ENCODE assay signal across 1 cellular context in genomic region chr9:37027582-37028424, GRCh38.
TF ChIP-seq lines count a peak whose summit lies in the region.

No MANE protein-coding gene starts in this region.

TF ChIP-seq in HepG2, 621 proteins besides CTCF, POLR2A, EP300 and RAD21 (continued from another document):
- TF ChIP-seq ZBTB39 (CRISPR knock-in tag; IDR thresholded peaks at IDR 0.05) (peak; percentile 79; the same call in 1 of the 2 replicates), PHB2 (IDR thresholded peaks at IDR 0.05; ENCODE audit: partially characterized antibody) (no peak), ZNF792 (CRISPR knock-in tag; IDR thresholded peaks at IDR 0.05) (peak; percentile 95), IKZF4 (CRISPR knock-in tag; IDR thresholded peaks at IDR 0.05; ENCODE audit: borderline replicate concordance, low read depth, not compliant biosample characterization) (peak; percentile 98), ZNF138 (CRISPR knock-in tag; IDR thresholded peaks at IDR 0.05; ENCODE audit: low read depth) (peak; percentile 88; the same call in 1 of the 2 replicates), DNMT3B (CRISPR knock-in tag; conservative IDR thresholded peaks at IDR 0.05) (peak; percentile 90; the same call in 1 of the 2 replicates), ZBTB37 (CRISPR knock-in tag; IDR thresholded peaks at IDR 0.05) (no peak), ZNF761 (CRISPR knock-in tag; conservative IDR thresholded peaks at IDR 0.05) (0 out of 2 replicates have a peak, but pooled peaks have one; percentile 45), ZNF160 (CRISPR knock-in tag; IDR thresholded peaks at IDR 0.05) (peak; percentile 97), FOSL1 (CRISPR knock-in tag; IDR thresholded peaks at IDR 0.05; ENCODE audit: borderline replicate concordance) (0 out of 2 replicates have a peak, but pooled peaks have one; percentile 8), MXD4 (CRISPR knock-in tag; IDR thresholded peaks at IDR 0.05) (peak; percentile 96), MED8 (CRISPR knock-in tag; IDR thresholded peaks at IDR 0.05; ENCODE audit: insufficient replicate concordance) (no peak), NFE2L2 (IDR thresholded peaks at IDR 0.05; ENCODE audit: low read length) (no peak), ZNF251 (CRISPR knock-in tag; IDR thresholded peaks at IDR 0.05) (peak; percentile 80; the same call in 1 of the 2 replicates), TOE1 (CRISPR knock-in tag; IDR thresholded peaks at IDR 0.05) (peak; percentile 67; the same call in 1 of the 2 replicates), ZNF274 (CRISPR knock-in tag; IDR thresholded peaks at IDR 0.05) (peak; percentile 93), NCOA5 (CRISPR knock-in tag; IDR thresholded peaks at IDR 0.05) (no peak), ZNF484 (CRISPR knock-in tag; IDR thresholded peaks at IDR 0.05; ENCODE audit: borderline replicate concordance, low read depth) (peak; percentile 81; the same call in 1 of the 2 replicates), PHF5A (CRISPR knock-in tag; IDR thresholded peaks at IDR 0.05; ENCODE audit: low read depth, unreplicated experiment) (peak; percentile 60), ZNF142 (CRISPR knock-in tag; IDR thresholded peaks at IDR 0.05) (peak; percentile 92), DMTF1 (CRISPR knock-in tag; IDR thresholded peaks at IDR 0.05) (no peak), ZNF12 (CRISPR knock-in tag; IDR thresholded peaks at IDR 0.05) (peak; percentile 74; the same call in 1 of the 2 replicates), JUNB (CRISPR knock-in tag; IDR thresholded peaks at IDR 0.05; ENCODE audit: borderline replicate concordance) (no peak), ZNF549 (CRISPR knock-in tag; IDR thresholded peaks at IDR 0.05) (peak; percentile 78; the same call in 1 of the 2 replicates)
- TF ChIP-seq, protein P1, sequence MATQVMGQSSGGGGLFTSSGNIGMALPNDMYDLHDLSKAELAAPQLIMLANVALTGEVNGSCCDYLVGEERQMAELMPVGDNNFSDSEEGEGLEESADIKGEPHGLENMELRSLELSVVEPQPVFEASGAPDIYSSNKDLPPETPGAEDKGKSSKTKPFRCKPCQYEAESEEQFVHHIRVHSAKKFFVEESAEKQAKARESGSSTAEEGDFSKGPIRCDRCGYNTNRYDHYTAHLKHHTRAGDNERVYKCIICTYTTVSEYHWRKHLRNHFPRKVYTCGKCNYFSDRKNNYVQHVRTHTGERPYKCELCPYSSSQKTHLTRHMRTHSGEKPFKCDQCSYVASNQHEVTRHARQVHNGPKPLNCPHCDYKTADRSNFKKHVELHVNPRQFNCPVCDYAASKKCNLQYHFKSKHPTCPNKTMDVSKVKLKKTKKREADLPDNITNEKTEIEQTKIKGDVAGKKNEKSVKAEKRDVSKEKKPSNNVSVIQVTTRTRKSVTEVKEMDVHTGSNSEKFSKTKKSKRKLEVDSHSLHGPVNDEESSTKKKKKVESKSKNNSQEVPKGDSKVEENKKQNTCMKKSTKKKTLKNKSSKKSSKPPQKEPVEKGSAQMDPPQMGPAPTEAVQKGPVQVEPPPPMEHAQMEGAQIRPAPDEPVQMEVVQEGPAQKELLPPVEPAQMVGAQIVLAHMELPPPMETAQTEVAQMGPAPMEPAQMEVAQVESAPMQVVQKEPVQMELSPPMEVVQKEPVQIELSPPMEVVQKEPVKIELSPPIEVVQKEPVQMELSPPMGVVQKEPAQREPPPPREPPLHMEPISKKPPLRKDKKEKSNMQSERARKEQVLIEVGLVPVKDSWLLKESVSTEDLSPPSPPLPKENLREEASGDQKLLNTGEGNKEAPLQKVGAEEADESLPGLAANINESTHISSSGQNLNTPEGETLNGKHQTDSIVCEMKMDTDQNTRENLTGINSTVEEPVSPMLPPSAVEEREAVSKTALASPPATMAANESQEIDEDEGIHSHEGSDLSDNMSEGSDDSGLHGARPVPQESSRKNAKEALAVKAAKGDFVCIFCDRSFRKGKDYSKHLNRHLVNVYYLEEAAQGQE (IDR thresholded peaks at IDR 0.05; ENCODE audit: borderline replicate concordance in 1 of 2, low read depth in 1 of 2, low read length in 2 of 2) = peak in 1 of 2 experiments; percentile 99
